Comparison of ENCODE assay signal across 1 cellular context in the genomic region with DNA sequence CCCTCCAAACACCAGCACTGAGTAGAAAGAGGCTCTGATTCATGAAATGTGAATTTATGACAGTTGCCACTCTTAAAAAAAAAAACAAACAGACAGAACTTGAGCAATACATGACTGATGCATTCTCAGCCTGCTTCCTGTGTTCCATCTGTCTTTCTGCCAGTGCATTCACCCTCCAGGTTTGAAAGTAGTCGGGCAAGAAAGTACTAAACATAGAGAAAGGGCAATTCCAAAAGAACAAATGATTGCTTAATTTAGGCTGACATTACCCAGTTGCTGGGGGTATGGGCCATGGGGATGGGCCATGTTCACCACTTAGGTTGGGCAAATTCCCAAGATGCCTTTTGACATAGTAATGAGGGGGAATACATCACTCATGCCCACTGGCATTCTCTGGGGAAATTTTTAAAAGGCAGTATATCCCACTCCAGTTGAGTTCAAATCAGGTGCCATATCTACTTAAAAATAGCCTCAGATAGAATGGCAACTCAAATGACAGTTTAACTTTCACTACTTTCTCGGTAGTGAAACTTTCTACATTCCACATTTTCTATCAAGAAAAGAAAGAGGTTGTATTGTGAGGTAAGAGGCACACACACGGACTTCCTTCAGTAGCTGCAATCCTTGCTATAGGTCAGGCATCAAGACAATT.
TF ChIP-seq lines count a peak whose summit lies in the region.

No MANE protein-coding gene starts in this region.

TF ChIP-seq in SK-N-SH, 30 proteins besides CTCF, POLR2A, EP300 and RAD21 (continued from another document):
- TF ChIP-seq TCF12 (IDR thresholded peaks at IDR 0.05) (peak; percentile 93), FOXM1 (IDR thresholded peaks at IDR 0.05; ENCODE audit: low read depth) (no peak), GATA2 (CRISPR knock-in tag; IDR thresholded peaks at IDR 0.05) (no peak), FOXJ3 (CRISPR knock-in tag; IDR thresholded peaks at IDR 0.05) (no peak), ELF1 (IDR thresholded peaks at IDR 0.05) (no peak), RCOR1 (IDR thresholded peaks at IDR 0.05; ENCODE audit: low read length) (no peak), RFX5 (IDR thresholded peaks at IDR 0.05; ENCODE audit: low read length) (no peak)
- TF ChIP-seq, protein P1, sequence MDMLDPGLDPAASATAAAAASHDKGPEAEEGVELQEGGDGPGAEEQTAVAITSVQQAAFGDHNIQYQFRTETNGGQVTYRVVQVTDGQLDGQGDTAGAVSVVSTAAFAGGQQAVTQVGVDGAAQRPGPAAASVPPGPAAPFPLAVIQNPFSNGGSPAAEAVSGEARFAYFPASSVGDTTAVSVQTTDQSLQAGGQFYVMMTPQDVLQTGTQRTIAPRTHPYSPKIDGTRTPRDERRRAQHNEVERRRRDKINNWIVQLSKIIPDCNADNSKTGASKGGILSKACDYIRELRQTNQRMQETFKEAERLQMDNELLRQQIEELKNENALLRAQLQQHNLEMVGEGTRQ (IDR thresholded peaks at IDR 0.05; ENCODE audit: borderline replicate concordance, low read depth, low read length): no peak
- TF ChIP-seq, protein P2, sequence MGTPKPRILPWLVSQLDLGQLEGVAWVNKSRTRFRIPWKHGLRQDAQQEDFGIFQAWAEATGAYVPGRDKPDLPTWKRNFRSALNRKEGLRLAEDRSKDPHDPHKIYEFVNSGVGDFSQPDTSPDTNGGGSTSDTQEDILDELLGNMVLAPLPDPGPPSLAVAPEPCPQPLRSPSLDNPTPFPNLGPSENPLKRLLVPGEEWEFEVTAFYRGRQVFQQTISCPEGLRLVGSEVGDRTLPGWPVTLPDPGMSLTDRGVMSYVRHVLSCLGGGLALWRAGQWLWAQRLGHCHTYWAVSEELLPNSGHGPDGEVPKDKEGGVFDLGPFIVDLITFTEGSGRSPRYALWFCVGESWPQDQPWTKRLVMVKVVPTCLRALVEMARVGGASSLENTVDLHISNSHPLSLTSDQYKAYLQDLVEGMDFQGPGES (IDR thresholded peaks at IDR 0.05; ENCODE audit: low read depth, low read length): no peak
- TF ChIP-seq, protein P3, sequence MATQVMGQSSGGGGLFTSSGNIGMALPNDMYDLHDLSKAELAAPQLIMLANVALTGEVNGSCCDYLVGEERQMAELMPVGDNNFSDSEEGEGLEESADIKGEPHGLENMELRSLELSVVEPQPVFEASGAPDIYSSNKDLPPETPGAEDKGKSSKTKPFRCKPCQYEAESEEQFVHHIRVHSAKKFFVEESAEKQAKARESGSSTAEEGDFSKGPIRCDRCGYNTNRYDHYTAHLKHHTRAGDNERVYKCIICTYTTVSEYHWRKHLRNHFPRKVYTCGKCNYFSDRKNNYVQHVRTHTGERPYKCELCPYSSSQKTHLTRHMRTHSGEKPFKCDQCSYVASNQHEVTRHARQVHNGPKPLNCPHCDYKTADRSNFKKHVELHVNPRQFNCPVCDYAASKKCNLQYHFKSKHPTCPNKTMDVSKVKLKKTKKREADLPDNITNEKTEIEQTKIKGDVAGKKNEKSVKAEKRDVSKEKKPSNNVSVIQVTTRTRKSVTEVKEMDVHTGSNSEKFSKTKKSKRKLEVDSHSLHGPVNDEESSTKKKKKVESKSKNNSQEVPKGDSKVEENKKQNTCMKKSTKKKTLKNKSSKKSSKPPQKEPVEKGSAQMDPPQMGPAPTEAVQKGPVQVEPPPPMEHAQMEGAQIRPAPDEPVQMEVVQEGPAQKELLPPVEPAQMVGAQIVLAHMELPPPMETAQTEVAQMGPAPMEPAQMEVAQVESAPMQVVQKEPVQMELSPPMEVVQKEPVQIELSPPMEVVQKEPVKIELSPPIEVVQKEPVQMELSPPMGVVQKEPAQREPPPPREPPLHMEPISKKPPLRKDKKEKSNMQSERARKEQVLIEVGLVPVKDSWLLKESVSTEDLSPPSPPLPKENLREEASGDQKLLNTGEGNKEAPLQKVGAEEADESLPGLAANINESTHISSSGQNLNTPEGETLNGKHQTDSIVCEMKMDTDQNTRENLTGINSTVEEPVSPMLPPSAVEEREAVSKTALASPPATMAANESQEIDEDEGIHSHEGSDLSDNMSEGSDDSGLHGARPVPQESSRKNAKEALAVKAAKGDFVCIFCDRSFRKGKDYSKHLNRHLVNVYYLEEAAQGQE (IDR thresholded peaks at IDR 0.05; ENCODE audit: low read depth, low read length): 0 out of 2 replicates have a peak, but pooled peaks have one; percentile 25
TF ChIP-seq in SK-N-SH: peak in this region for 11.
